Comparison of ENCODE assay signal across 19 cellular contexts in the genomic region with DNA sequence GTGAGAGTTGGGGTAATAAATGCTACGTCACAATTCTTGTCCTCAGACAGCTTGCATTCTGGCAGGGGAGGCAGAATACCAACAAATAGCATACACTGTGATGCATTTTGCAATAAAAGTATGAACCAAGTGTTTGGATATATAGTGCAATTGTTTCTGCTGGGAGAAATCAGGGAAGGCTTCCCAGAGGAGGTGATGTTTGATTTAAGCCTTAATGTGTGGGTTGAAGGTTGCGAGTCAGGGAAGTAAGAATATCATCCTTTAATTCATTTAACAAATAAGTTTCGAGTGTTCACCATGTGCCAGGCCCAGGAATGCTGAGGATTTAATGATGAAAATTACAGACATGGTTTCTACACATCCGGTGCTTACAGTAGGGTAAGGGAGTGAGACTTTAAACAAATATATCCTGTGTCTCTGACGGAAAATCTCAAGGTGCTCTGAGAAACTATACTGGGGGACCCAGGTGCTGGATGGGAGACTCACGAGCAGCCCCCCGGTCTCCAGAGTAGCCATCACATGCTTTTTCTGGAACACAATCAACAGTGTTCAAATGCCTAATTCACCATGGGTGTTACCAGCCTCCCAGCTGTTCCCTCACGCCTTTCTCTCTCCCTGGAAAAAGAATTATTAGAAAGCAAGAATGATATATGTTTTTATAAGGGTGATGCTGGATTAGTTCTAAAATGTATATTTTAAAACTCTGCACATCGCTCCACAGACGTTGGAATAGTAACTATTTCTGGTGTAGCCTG. TPM values are rescaled to one million over a fixed set of nuclear protein-coding genes. Genes with fewer than 3 reads are reported as not detected.
A peak's percentile ranks its signal among the peaks of the same experiment; 100 is the strongest.
DNase-seq lines count a peak whose midpoint lies in the region; TF ChIP-seq lines count a peak whose summit lies in the region.
"Had no signal": no experiment of that assay in that cellular context is flagged by ENCODE, and none has a peak within 500 bp of the region (broad histone marks: within the 10 kb centered on the region; RNA-seq: fewer than 3 reads in every experiment).

No MANE protein-coding gene starts in this region.

- H3K4me1 ChIP-seq in prostate gland (replicated peaks) (peaks cover 19% of the 10 kb centered on the region), uterus (no peaks in the 10 kb centered on the region), adrenal gland (replicated peaks in 1 of 2) (peaks cover 0 to 13% of the 10 kb centered on the region in 2 donors), hepatocyte (ENCODE audit: insufficient read depth) (no peaks in the 10 kb centered on the region)
- H3K4me1 ChIP-seq: HAP-1 had no signal

- no peaks in the 10 kb centered on the region for H3K9me3 ChIP-seq in prostate gland
- H3K9me3 ChIP-seq in uterus: no peaks in the 10 kb centered on the region
- H3K9me3 ChIP-seq in adrenal gland (replicated peaks in 1 of 3): no peaks in the 10 kb centered on the region
- no peaks in the 10 kb centered on the region for H3K9me3 ChIP-seq in hepatocyte (ENCODE audit: low read depth)
- H3K9me3 ChIP-seq: HAP-1, SK-N-SH had no signal

- no peaks in the 10 kb centered on the region for H3K36me3 ChIP-seq in prostate gland
- H3K36me3 ChIP-seq in uterus: no peaks in the 10 kb centered on the region
- H3K36me3 ChIP-seq in adrenal gland (replicated peaks in 1 of 2): no peaks in the 10 kb centered on the region
- H3K36me3 ChIP-seq in hepatocyte (replicated peaks; ENCODE audit: insufficient read depth, low read depth): no peaks in the 10 kb centered on the region
- H3K36me3 ChIP-seq: HAP-1 had no signal

- H4K20me1 ChIP-seq in hepatocyte (ENCODE audit: insufficient read depth, poor library complexity, severe bottlenecking): no peaks in the 10 kb centered on the region

- no peaks in the 10 kb centered on the region for H3K79me2 ChIP-seq in hepatocyte

- 81% methylated on average over 10 of the region's 10 CpGs for WGBS in prostate gland
- 89 to 93% (median 90%) methylated on average over 7 to 10 of the region's 10 CpGs for WGBS in adrenal gland, 4 donors
- 87% methylated on average over 10 of the region's 10 CpGs for WGBS in hepatocyte (ENCODE audit: low lambda C conversion rate, missing lambda C conversion rate)

- peak overlapping the region in 3 of 5 experiments; percentile 52 to 58 (median 53) for H3K27ac Mint-ChIP-seq in brain
- H3K27ac Mint-ChIP-seq: CD14-positive monocyte had no signal

- peaks cover 0 to 3% (median 0%) of the 10 kb centered on the region in 5 experiments for H3K9me3 Mint-ChIP-seq in brain

- no peak overlapping the region for H3K4me3 Mint-ChIP-seq in brain
- H3K4me3 Mint-ChIP-seq: CD14-positive monocyte had no signal

- H3K27me3 Mint-ChIP-seq in brain: peaks cover 7% of the 10 kb centered on the region

- TF ChIP-seq CTCF in C4-2B (conservative IDR thresholded peaks at IDR 0.05): no peak
- no peak for TF ChIP-seq CTCF in brain (conservative IDR thresholded peaks at IDR 0.05)
- TF ChIP-seq CTCF in prostate gland (IDR thresholded peaks at IDR 0.05): no peak
- TF ChIP-seq CTCF in uterus (IDR thresholded peaks at IDR 0.05): no peak
- TF ChIP-seq CTCF in adrenal gland (IDR thresholded peaks at IDR 0.05): no peak
- no peak for TF ChIP-seq CTCF in hepatocyte (IDR thresholded peaks at IDR 0.05; ENCODE audit: poor library complexity)

- H3K36me3 Mint-ChIP-seq in brain: peaks cover 3% of the 10 kb centered on the region

- TF ChIP-seq POLR2A in prostate gland (IDR thresholded peaks at IDR 0.05): no peak
- TF ChIP-seq POLR2A in uterus (IDR thresholded peaks at IDR 0.05): no peak
- no peak for TF ChIP-seq POLR2A in adrenal gland (IDR thresholded peaks at IDR 0.05)

- H3K9me2 ChIP-seq in hepatocyte (replicated peaks; ENCODE audit: insufficient read depth): no peaks in the 10 kb centered on the region
- H3K9me2 ChIP-seq: SK-N-SH had no signal

- no peak overlapping the region for H3K4me3 ChIP-seq in prostate gland
- no peak overlapping the region for H3K4me3 ChIP-seq in uterus
- no peak overlapping the region for H3K4me3 ChIP-seq in adrenal gland
- no peak overlapping the region for H3K4me3 ChIP-seq in hepatocyte
- H3K4me3 ChIP-seq: HAP-1 had no signal

- H2AFZ ChIP-seq in hepatocyte: no peak overlapping the region

- H3K27me3 ChIP-seq in prostate gland (replicated peaks; ENCODE audit: insufficient read depth): no peaks in the 10 kb centered on the region
- no peaks in the 10 kb centered on the region for H3K27me3 ChIP-seq in uterus
- no peaks in the 10 kb centered on the region for H3K27me3 ChIP-seq in adrenal gland
- no peaks in the 10 kb centered on the region for H3K27me3 ChIP-seq in hepatocyte

- H3K27ac ChIP-seq in C4-2B: peak overlapping the region; percentile 91; the same call in 1 of the 2 replicates
- H3K27ac ChIP-seq in prostate gland: peak overlapping the region; percentile 1 to 60
- peak overlapping the region; percentile 70 to 72 for H3K27ac ChIP-seq in uterus
- H3K27ac ChIP-seq in adrenal gland: peak overlapping the region in 2 of 5 donors; percentile 42 to 67
- H3K27ac ChIP-seq in hepatocyte: no peak overlapping the region
- H3K27ac ChIP-seq: KMS-11 had no signal

- no peak overlapping the region for H3K4me2 ChIP-seq in hepatocyte
- H3K4me2 ChIP-seq: KMS-11, SK-N-SH had no signal

- DNase-seq in prostate gland (ENCODE audit: low spot score) (no peak), uterus (no peak), adrenal gland (no peak), hepatocyte (ENCODE audit: low spot score) (no peak), DMS153 (lab: John Stamatoyannopoulos, UW) (no peak)
- DNase-seq: DMS79 treated with DMSO at 0.1 percent for 48 hours, NCI-H1048, NCI-H146, NCI-H2081, NCI-H2171 treated with DMSO at 0.1 percent for 48 hours, NCI-H446, NCI-H526 treated with DMSO at 0.1 percent for 48 hours, SHP77, SK-N-SH had no signal

- H3K4me1 Mint-ChIP-seq in brain: peaks cover 27% of the 10 kb centered on the region
- H3K4me1 Mint-ChIP-seq: CD14-positive monocyte had no signal

- intact Hi-C loops in prostate gland (cut with DNase I) (no loop called here), uterus (cut with DNase I; ENCODE audit: low total_unique reads) (no loop called here), adrenal gland (cut with DNase I) (no loop called here)

RNA-seq across cellular contexts. Expression of a gene that starts 31.7 kb away (rescaled TPM):
- polyA plus RNA-seq in brain (ENCODE audit: insufficient read depth, low read depth, low replicate concordance): 3.4 TPM
- 10 to 100 TPM; 22.2 to 42.5 TPM for total RNA-seq in prostate gland
- 1 to 10 TPM in 3 of 4 donors, under 1 TPM in 1; 0.77 to 5.3 (median 3.2) TPM for total RNA-seq in uterus
- 10 to 100 TPM; 22.8 to 57.9 (median 38.7) TPM for total RNA-seq in adrenal gland
- polyA plus RNA-seq in adrenal gland: 10 to 100 TPM in 2 of 3 donors, 1 to 10 TPM in 1; 9.3 to 25.2 (median 10.4) TPM
- 2.0 TPM in 2 replicates for total RNA-seq in hepatocyte
- 1.6 and 2.3 TPM in 2 replicates for polyA plus RNA-seq in hepatocyte
